In genomic region chr3:52108302-52109232, GRCh38 we compare ENCODE assay signal across 11 cellular contexts. TPM values are rescaled to one million over a fixed set of nuclear protein-coding genes. Genes with fewer than 3 reads are reported as not detected.
DNase-seq lines count a peak whose midpoint lies in the region; ATAC-seq, FAIRE-seq and TF ChIP-seq lines count a peak whose summit lies in the region.
"Had no signal": no experiment of that assay in that cellular context is flagged by ENCODE, and none has a peak within 500 bp of the region (broad histone marks: within the 10 kb centered on the region; RNA-seq: fewer than 3 reads in every experiment).

No MANE protein-coding gene starts in this region.

- no peak overlapping the region for H4K8ac ChIP-seq in H1 (ENCODE audit: extremely low read depth, insufficient read depth, low read length)

- no peaks in the 10 kb centered on the region for H3K27me3 Mint-ChIP-seq in CD4-positive, alpha-beta memory T cell

- H3K36me3 Mint-ChIP-seq in CD4-positive, alpha-beta memory T cell = no peaks in the 10 kb centered on the region

- no peak overlapping the region for H3K14ac ChIP-seq in H1 (ENCODE audit: insufficient read length)

- H4K91ac ChIP-seq in H1 (replicated peaks; ENCODE audit: insufficient read length, low read length) = no peak overlapping the region

- no peaks in the 10 kb centered on the region for H3K4me1 ChIP-seq in H1 (replicated peaks in 1 of 4; ENCODE audit: control insufficient read depth in 3 of 4, insufficient read depth in 4 of 4, low read length in 3 of 4)
- no peaks in the 10 kb centered on the region for H3K4me1 ChIP-seq in CD4-positive, alpha-beta memory T cell (ENCODE audit: insufficient read depth, low read length)
- H3K4me1 ChIP-seq in PC-3 (ENCODE audit: insufficient read depth, low read length) = no peaks in the 10 kb centered on the region

- no peak for FAIRE-seq in H1 (lab: Jason Lieb, UNC)

- no peaks in the 10 kb centered on the region for H3K23me2 ChIP-seq in H1 (ENCODE audit: low read depth, low read length)

- no peak overlapping the region for H2BK12ac ChIP-seq in H1 (ENCODE audit: low read depth, low read length)

- H3K27ac ChIP-seq in H1 (ENCODE audit: low read depth, low read length) = no peak overlapping the region
- no peak overlapping the region for H3K27ac ChIP-seq in CD4-positive, alpha-beta memory T cell (ENCODE audit: low read depth, low read length)
- H3K27ac ChIP-seq in PC-3 (ENCODE audit: low read length) = no peak overlapping the region

- no peak for TF ChIP-seq EP300 in H1 (IDR thresholded peaks at IDR 0.05; ENCODE audit: borderline replicate concordance in 1 of 2, low read depth in 2 of 2, low read length in 2 of 2)

- H3K4me2 ChIP-seq in H1 (ENCODE audit: insufficient read depth in 1 of 2, low read depth in 2 of 2, low read length in 2 of 2) (no peak overlapping the region), PC-3 (ENCODE audit: low read length) (no peak overlapping the region)

- ATAC-seq in PC-3 = no peak

- H3K36me3 ChIP-seq in H1 (ENCODE audit: control insufficient read depth in 2 of 4, insufficient read depth in 4 of 4, low read length in 3 of 4) = peaks cover 0 to 5% (median 3%) of the 10 kb centered on the region in 4 experiments; a peak in 5 of 8 replicates
- H3K36me3 ChIP-seq in CD4-positive, alpha-beta memory T cell (ENCODE audit: insufficient read depth, low read length) = no peaks in the 10 kb centered on the region
- H3K36me3 ChIP-seq in PC-3 (ENCODE audit: low read depth, low read length) = peaks cover 23% of the 10 kb centered on the region; the same call in 1 of the 2 replicates
- H3K36me3 ChIP-seq: adrenal gland had no signal

- no peak overlapping the region for H3K23ac ChIP-seq in H1 (ENCODE audit: insufficient read length)

- TF ChIP-seq POLR2A in H1 (IDR thresholded peaks at IDR 0.05; ENCODE audit: control extremely low read depth in 1 of 2, low read depth in 2 of 2, low read length in 2 of 2) = no peak

- peak in 1 of 2 experiments; percentile 42; a peak in 3 of 4 replicates for TF ChIP-seq RAD21 in H1 (IDR thresholded peaks at IDR 0.05 in 1 of 2, conservative IDR thresholded peaks at IDR 0.05 in 1 of 2; ENCODE audit: low read depth in 2 of 2, low read length in 2 of 2)

- no peak overlapping the region for H3K56ac ChIP-seq in H1 (replicated peaks; ENCODE audit: insufficient read length, low read depth, low read length)

- no peak overlapping the region for H2BK20ac ChIP-seq in H1 (ENCODE audit: low read length)

- CTCF ChIA-PET in H1 (lab: Charles Lee; ENCODE audit: partially characterized antibody) = interaction anchor here (0.6 to 7.0 kb wide), 21 partner anchors 9 to 325 kb away, joined by 3 to 48 read pairs (median 4); no protein-coding TSS in a partner anchor
- CTCF ChIA-PET in CD4-positive, alpha-beta memory T cell (lab: Charles Lee; ENCODE audit: partially characterized antibody) = interaction anchor here (1.3 to 1.9 kb wide), 3 partner anchors 9 to 108 kb away, joined by 3 to 5 read pairs (median 3); no protein-coding TSS in a partner anchor
- CTCF ChIA-PET in PC-3 (lab: Charles Lee) = no interaction called here

- no peaks in the 10 kb centered on the region for H3K79me2 ChIP-seq in H1 (ENCODE audit: control insufficient read depth in 1 of 2, insufficient read depth in 2 of 2, low read length in 2 of 2)
- no peaks in the 10 kb centered on the region for H3K79me2 ChIP-seq in PC-3 (ENCODE audit: low read length)

- H3K9me2 ChIP-seq in PC-3 (replicated peaks; ENCODE audit: low read length) = no peaks in the 10 kb centered on the region

- H3K9me3 ChIP-seq in H1 (ENCODE audit: insufficient read depth in 2 of 2, low read depth in 1 of 2, low read length in 1 of 2) (no peaks in the 10 kb centered on the region), PC-3 (ENCODE audit: low read length) (no peaks in the 10 kb centered on the region)
- no peaks in the 10 kb centered on the region for H3K9me3 ChIP-seq in CD4-positive, alpha-beta memory T cell (ENCODE audit: control insufficient read depth in 1 of 2, low read length in 2 of 2)
- H3K9me3 ChIP-seq: adrenal gland had no signal

- peaks cover 0 to 3% of the 10 kb centered on the region in 2 experiments for H4K20me1 ChIP-seq in H1 (replicated peaks in 1 of 2; ENCODE audit: control insufficient read depth in 1 of 2, insufficient read depth in 2 of 2, low read length in 2 of 2)
- no peaks in the 10 kb centered on the region for H4K20me1 ChIP-seq in PC-3 (ENCODE audit: low read length)

- no peaks in the 10 kb centered on the region for H3K79me1 ChIP-seq in H1 (ENCODE audit: low read depth, low read length)

- H2AFZ ChIP-seq in H1 (ENCODE audit: low read length) = no peak overlapping the region
- no peak overlapping the region for H2AFZ ChIP-seq in PC-3 (ENCODE audit: low read length)

- H4K5ac ChIP-seq in H1 (ENCODE audit: insufficient read length, low read depth, low read length) = no peak overlapping the region

- H3K27me3 ChIP-seq in H1 (replicated peaks in 1 of 4; ENCODE audit: control insufficient read depth in 3 of 4, extremely low read depth in 1 of 4, insufficient read depth in 3 of 4, low read length in 3 of 4) (no peaks in the 10 kb centered on the region), PC-3 (ENCODE audit: low read length) (no peaks in the 10 kb centered on the region)
- no peaks in the 10 kb centered on the region for H3K27me3 ChIP-seq in CD4-positive, alpha-beta memory T cell (ENCODE audit: insufficient read depth, low read length)
- H3K27me3 ChIP-seq: adrenal gland had no signal

- intact Hi-C loops in CD4-positive, alpha-beta memory T cell (cut with micrococcal nuclease) = no loop called here
- intact Hi-C loops in PC-3 (cut with micrococcal nuclease) = no loop called here

- H2BK15ac ChIP-seq in H1 (ENCODE audit: low read length) = no peak overlapping the region

- no peaks in the 10 kb centered on the region for H3F3A ChIP-seq in PC-3 (ENCODE audit: low read length, unreplicated experiment)

- POLR2A ChIA-PET in H1 (lab: Charles Lee; ENCODE audit: partially characterized antibody) (interaction anchor here (0.9 kb wide), 1 partner anchor 15 kb away, joined by 3 read pairs; no protein-coding TSS in a partner anchor), PC-3 (lab: Charles Lee; ENCODE audit: unreplicated experiment) (no interaction called here)
- POLR2A ChIA-PET in CD4-positive, alpha-beta memory T cell (lab: Charles Lee; ENCODE audit: partially characterized antibody) = no interaction called here

- peaks cover 0 to 2% (median 0%) of the 10 kb centered on the region in 4 donors for H3K4me1 Mint-ChIP-seq in CD4-positive, alpha-beta memory T cell

- H2AK5ac ChIP-seq in H1 (ENCODE audit: low read depth, low read length) = no peak overlapping the region

- WGBS in H1 (ENCODE audit: extremely low coverage in 1 of 2, insufficient coverage in 1 of 2, insufficient read length in 1 of 2, insufficient replicate concordance in 2 of 2, low coverage in 1 of 2, low lambda C conversion rate in 2 of 2, missing lambda C conversion rate in 1 of 2), 2 experiments = 87% methylated on average over 19 of the region's 20 CpGs; no CpG with 5 or more reads in 1 of the 2 experiments

- no peak overlapping the region for H3K18ac ChIP-seq in H1 (ENCODE audit: extremely low read depth, low read length)

- H3K4me3 ChIP-seq in AG09309 (ENCODE audit: control insufficient read depth, low read depth, low read length) (no peak overlapping the region), H1 (ENCODE audit: extremely low read depth in 1 of 4, insufficient read depth in 2 of 4, low read depth in 3 of 4, low read length in 4 of 4) (no peak overlapping the region), PC-3 (ENCODE audit: low read length) (no peak overlapping the region)
- H3K4me3 ChIP-seq in CD4-positive, alpha-beta memory T cell (ENCODE audit: low read length in 2 of 2) = no peak overlapping the region
- H3K4me3 ChIP-seq: adrenal gland, lung had no signal

- BruUV-seq in PC-3 (replicated peaks; lab: Mats Ljungman, UMichigan) = no TSS peak

- no peak overlapping the region for H3K4me3 Mint-ChIP-seq in CD4-positive, alpha-beta memory T cell

- no peak overlapping the region for H3K4ac ChIP-seq in H1 (replicated peaks; ENCODE audit: insufficient read length, low read depth, low read length)

- peak; percentile 36 for TF ChIP-seq CTCF in AG09309 (IDR thresholded peaks at IDR 0.05; ENCODE audit: control insufficient read depth, insufficient read depth, low read depth, low read length, missing control alignments)
- peak in 2 of 3 experiments; percentile 12 to 20; a peak in 1 of 4 replicates for TF ChIP-seq CTCF in H1 (IDR thresholded peaks at IDR 0.05; ENCODE audit: control extremely low read depth in 1 of 3, insufficient read depth in 1 of 3, low read depth in 1 of 3, low read length in 3 of 3)
- TF ChIP-seq CTCF in PC-3 (conservative IDR thresholded peaks at IDR 0.05; ENCODE audit: low read depth, low read length) = no peak

- H3K27ac Mint-ChIP-seq in CD4-positive, alpha-beta memory T cell = peak overlapping the region in 2 of 7 donors; percentile 5 to 67

- H3K9ac ChIP-seq in H1 (replicated peaks in 1 of 4; ENCODE audit: extremely low read depth in 1 of 4, low read depth in 3 of 4, low read length in 3 of 4) = no peak overlapping the region
- no peak overlapping the region for H3K9ac ChIP-seq in PC-3 (ENCODE audit: low read length)

- H2BK5ac ChIP-seq in H1 (ENCODE audit: low read depth, low read length) = no peak overlapping the region

- DNase-seq in AG09309 (ENCODE audit: low read depth) (no peak), NCI-H187 (lab: John Stamatoyannopoulos, UW) (peak; percentile 6 to 24), H1 (ENCODE audit: low read depth in 1 of 2, low spot score in 2 of 2) (no peak), myocyte (ENCODE audit: low read depth) (peak; percentile 84), EL (no peak), PC-3 (no peak)
- no peak for DNase-seq in activated CD8-positive, alpha-beta memory T cell treated with anti-CD3 and anti-CD28 coated beads, Interleukin-2, amount 50 U/mL, for 4 hours
- no peak for DNase-seq in CD4-positive, alpha-beta memory T cell
- DNase-seq: DMS79 treated with DMSO at 0.1 percent for 48 hours had no signal

- H2BK120ac ChIP-seq in H1 (replicated peaks; ENCODE audit: low read depth, low read length) = no peak overlapping the region

- no peaks in the 10 kb centered on the region for H3K9me3 Mint-ChIP-seq in CD4-positive, alpha-beta memory T cell

RNA-seq across cellular contexts. Expression of gene POC1A, which starts 45.7 kb away (rescaled TPM):
- 35.7 and 39.2 TPM in 2 replicates for total RNA-seq in H1 (2021; fragmentation: NEBNext Ultra II Directional; extraction: Animal tissue kit (Norgen Biotek cat#: 25700))
- polyA plus RNA-seq in H1 (2011; rRNA removed) = 35.7 and 44.9 TPM in 2 replicates
- polyA plus RNA-seq in H1 (2011; cell fraction: cytosol; rRNA removed) = 44.8 TPM
- 74.4 TPM for polyA plus RNA-seq in H1 (2011; cell fraction: nucleus; rRNA removed)
- 31.0 to 42.0 TPM (median 39.4 TPM) in 4 replicates for polyA plus RNA-seq in H1 (2012, experiment 1 of 2)
- 47.6 TPM for polyA plus RNA-seq in H1 (2012, experiment 2 of 2)
- polyA plus RNA-seq in H1 (2013, experiment 1 of 2) = 18.4 TPM
- polyA plus RNA-seq in H1 (2013, experiment 2 of 2) = 19.2 TPM
- polyA minus RNA-seq in H1 (2011; rRNA and poly(A)+ RNA removed) = 67.4 and 73.9 TPM in 2 replicates
- 26.2 TPM for polyA minus RNA-seq in H1 (2011; cell fraction: cytosol; rRNA and poly(A)+ RNA removed)
- polyA minus RNA-seq in H1 (2011; cell fraction: nucleus; rRNA and poly(A)+ RNA removed) = 40.2 TPM
- 1.2 and 1.3 TPM in 2 replicates for total RNA-seq in myocyte
- polyA plus RNA-seq in myocyte (2012) = 2.8 TPM
- total RNA-seq in CD4-positive, alpha-beta memory T cell = 1 to 10 TPM in 1 of 2 experiments, under 1 TPM in 1; 0.99 to 1.1 TPM
- polyA plus RNA-seq in CD4-positive, alpha-beta memory T cell = 1 to 10 TPM in 1 of 2 donors, under 1 TPM in 1; 0.36 to 2.4 TPM
- 41.5 and 43.0 TPM in 2 replicates for total RNA-seq in PC-3 (2014; rRNA removed)

RNA-seq across cellular contexts. Expression of gene DUSP7, which starts 52.2 kb away (rescaled TPM):
- total RNA-seq in H1 (2021; fragmentation: NEBNext Ultra II Directional; extraction: Animal tissue kit (Norgen Biotek cat#: 25700)) = 19.4 and 20.5 TPM in 2 replicates
- polyA plus RNA-seq in H1 (2011; rRNA removed) = 24.9 and 32.1 TPM in 2 replicates
- polyA plus RNA-seq in H1 (2011; cell fraction: cytosol; rRNA removed) = 17.8 TPM
- 17.4 TPM for polyA plus RNA-seq in H1 (2011; cell fraction: nucleus; rRNA removed)
- polyA plus RNA-seq in H1 (2012, experiment 1 of 2) = 9.6 to 11.4 TPM (median 11.0 TPM) in 4 replicates
- 11.4 TPM for polyA plus RNA-seq in H1 (2012, experiment 2 of 2)
- polyA plus RNA-seq in H1 (2013, experiment 1 of 2) = 10.2 TPM
- 11.0 TPM for polyA plus RNA-seq in H1 (2013, experiment 2 of 2)
- polyA minus RNA-seq in H1 (2011; rRNA and poly(A)+ RNA removed) = 19.6 and 30.2 TPM in 2 replicates
- polyA minus RNA-seq in H1 (2011; cell fraction: cytosol; rRNA and poly(A)+ RNA removed) = 18.8 TPM
- polyA minus RNA-seq in H1 (2011; cell fraction: nucleus; rRNA and poly(A)+ RNA removed) = 18.1 TPM
- total RNA-seq in myocyte (8.9 and 12.3 TPM in 2 replicates), PC-3 (2014; rRNA removed) (40.9 and 51.1 TPM in 2 replicates)
- polyA plus RNA-seq in myocyte (2012) = 10.9 TPM
- 10 to 100 TPM; 43.6 to 44.7 TPM for total RNA-seq in CD4-positive, alpha-beta memory T cell
- polyA plus RNA-seq in CD4-positive, alpha-beta memory T cell = 10 to 100 TPM in 1 of 2 donors, 1 to 10 TPM in 1; 2.8 to 10.2 TPM

Comparison
In these comparisons a context has a peak if more than half of its experiments do, and no peak if none do; other contexts are left out.
1. DNase-seq: peak in NCI-H187 (2 of 2) and myocyte (single experiment); none in AG09309 (single experiment), H1 (0 of 2), EL (single experiment), activated CD8-positive, alpha-beta memory T cell treated with anti-CD3 and anti-CD28 coated beads, Interleukin-2, amount 50 U/mL, for 4 hours (single experiment), CD4-positive, alpha-beta memory T cell (0 of 5) and PC-3 (single experiment).
2. RNA of gene POC1A, which starts 45.7 kb away (total RNA-seq): 41.5 to 43.0 TPM in PC-3 and 35.7 to 39.2 TPM in H1; 1.2 to 1.3 TPM in myocyte and 0.99 to 1.1 TPM in CD4-positive, alpha-beta memory T cell; every median in the first group is over 10 times any median in the second.